In the genomic region with DNA sequence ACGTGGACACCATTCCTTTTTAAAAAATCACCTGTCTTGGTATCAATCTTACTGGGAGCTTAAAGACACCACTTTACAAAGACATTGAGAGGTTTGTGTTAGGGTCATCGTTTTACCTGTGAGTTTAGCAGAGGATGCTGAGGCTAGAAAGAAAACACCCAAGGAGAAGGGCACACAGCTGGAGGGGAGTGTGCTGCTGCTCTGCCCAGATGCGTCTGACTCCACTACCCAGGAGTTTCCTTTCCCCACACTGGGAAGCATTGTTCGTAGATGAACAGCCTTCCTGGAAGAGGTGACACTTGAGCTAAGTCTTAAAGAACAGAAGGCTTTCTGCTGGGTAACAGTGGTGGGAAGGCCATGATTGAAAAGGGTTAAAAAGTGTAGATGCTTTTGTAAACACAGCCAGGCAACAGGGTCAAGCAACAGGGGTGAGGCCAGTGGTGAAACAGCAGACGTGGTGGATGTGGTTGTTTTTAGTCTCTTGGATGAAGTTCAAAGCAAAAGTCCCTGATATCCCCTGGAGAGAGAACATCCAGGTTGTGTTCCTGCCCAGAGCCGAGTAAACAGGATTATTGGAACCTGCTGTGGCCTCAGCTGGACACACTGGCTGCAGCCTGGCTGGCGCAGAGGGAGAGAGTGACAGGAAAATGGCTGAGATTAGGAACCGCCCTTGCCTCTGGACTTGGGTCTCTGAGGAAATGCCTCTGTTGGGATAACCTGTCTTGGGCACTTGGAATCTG, we compare ENCODE assay signal across 13 cellular contexts.
DNase-seq lines count a peak whose midpoint lies in the region; ATAC-seq, FAIRE-seq and TF ChIP-seq lines count a peak whose summit lies in the region.
"Had no signal": no experiment of that assay in that cellular context is flagged by ENCODE, and none has a peak within 500 bp of the region (broad histone marks: within the 10 kb centered on the region; RNA-seq: fewer than 3 reads in every experiment).

No MANE protein-coding gene starts in this region.

- H3K4me1 Mint-ChIP-seq in activated T-helper 17 cell treated with anti-CD3 and anti-CD28 coated beads, Interleukin-2, amount 50 U/mL, for 72 hours, result peaks cover 8% of the 10 kb centered on the region

- H3K4me1 ChIP-seq in right cardiac atrium (ENCODE audit: control insufficient read depth, insufficient read depth, low read length) (peaks cover 10% of the 10 kb centered on the region), small intestine (ENCODE audit: control insufficient read depth in 2 of 2, insufficient read depth in 1 of 2, low read depth in 1 of 2, low read length in 1 of 2) (peaks cover 0 to 4% of the 10 kb centered on the region in 2 donors)

- H3K27me3 Mint-ChIP-seq in activated T-helper 17 cell treated with anti-CD3 and anti-CD28 coated beads, Interleukin-2, amount 50 U/mL, for 72 hours, result peaks cover 3% of the 10 kb centered on the region
- H3K27me3 Mint-ChIP-seq: central memory CD8-positive, alpha-beta T cell; stimulated activated naive CD8-positive, alpha-beta T cell treated with anti-CD3 and anti-CD28 coated beads, Interleukin-15, amount 100 ng/mL, for 72 hours had no signal

- no peaks in the 10 kb centered on the region for H3K9me3 Mint-ChIP-seq in activated T-helper 17 cell treated with anti-CD3 and anti-CD28 coated beads, Interleukin-2, amount 50 U/mL, for 72 hours
- H3K9me3 Mint-ChIP-seq: activated T-cell treated with anti-CD3 and anti-CD28 coated beads, Interleukin-2, amount 50 U/mL, for 72 hours; central memory CD8-positive, alpha-beta T cell; stimulated activated naive CD8-positive, alpha-beta T cell treated with anti-CD3 and anti-CD28 coated beads, Interleukin-15, amount 100 ng/mL, for 72 hours had no signal

- H3K27ac ChIP-seq in WERI-Rb-1, result no peak overlapping the region
- peak overlapping the region; percentile 39 for H3K27ac ChIP-seq in right cardiac atrium (ENCODE audit: low read length)
- H3K27ac ChIP-seq in small intestine (ENCODE audit: low read depth in 1 of 2, low read length in 1 of 2), result no peak overlapping the region

- intact Hi-C loops in right cardiac atrium (cut with DNase I), result loop anchor here in 1 of 4 donors (10.0 kb wide), 1 partner anchor 168 kb away; no protein-coding TSS in a partner anchor

- ATAC-seq in right cardiac atrium, result peak; percentile 84 to 88
- ATAC-seq in activated T-helper 17 cell treated with anti-CD3 and anti-CD28 coated beads, Interleukin-2, amount 50 U/mL, for 72 hours (replicated peaks), result no peak
- ATAC-seq: activated T-cell treated with anti-CD3 and anti-CD28 coated beads, Interleukin-2, amount 50 U/mL, for 72 hours; stimulated activated naive CD8-positive, alpha-beta T cell treated with anti-CD3 and anti-CD28 coated beads, Interleukin-15, amount 100 ng/mL, for 72 hours had no signal

- no peak for FAIRE-seq in small intestine (lab: Jason Lieb, UNC)
- FAIRE-seq: A204.1 had no signal

- H3K4me3 ChIP-seq in WERI-Rb-1 (ENCODE audit: low read depth, low read length), result no peak overlapping the region
- no peak overlapping the region for H3K4me3 ChIP-seq in right cardiac atrium (ENCODE audit: low read length)
- no peak overlapping the region for H3K4me3 ChIP-seq in small intestine (ENCODE audit: low read depth in 1 of 2, low read length in 2 of 2)

- 53% methylated on average over 8 of the region's 8 CpGs for WGBS in right cardiac atrium
- 58 to 68% (median 62%) methylated on average over 8 of the region's 8 CpGs for WGBS in small intestine, 3 donors

- no peaks in the 10 kb centered on the region for H3K9me3 ChIP-seq in WERI-Rb-1 (ENCODE audit: severe bottlenecking)
- H3K9me3 ChIP-seq in right cardiac atrium (ENCODE audit: control insufficient read depth, low read length), result no peaks in the 10 kb centered on the region
- no peaks in the 10 kb centered on the region for H3K9me3 ChIP-seq in small intestine (ENCODE audit: control insufficient read depth, low read depth)

- H3K4me3 Mint-ChIP-seq in activated T-helper 17 cell treated with anti-CD3 and anti-CD28 coated beads, Interleukin-2, amount 50 U/mL, for 72 hours, result no peak overlapping the region
- H3K4me3 Mint-ChIP-seq: activated T-cell treated with anti-CD3 and anti-CD28 coated beads, Interleukin-2, amount 50 U/mL, for 72 hours; central memory CD8-positive, alpha-beta T cell; stimulated activated naive CD8-positive, alpha-beta T cell treated with anti-CD3 and anti-CD28 coated beads, Interleukin-15, amount 100 ng/mL, for 72 hours had no signal

- H3K36me3 ChIP-seq in WERI-Rb-1 (no peaks in the 10 kb centered on the region), small intestine (ENCODE audit: control insufficient read depth in 2 of 2, insufficient read depth in 2 of 2, low read length in 2 of 2) (no peaks in the 10 kb centered on the region)

- H3K36me3 Mint-ChIP-seq in activated T-helper 17 cell treated with anti-CD3 and anti-CD28 coated beads, Interleukin-2, amount 50 U/mL, for 72 hours (ENCODE audit: low read depth), result no peaks in the 10 kb centered on the region

- no peak for TF ChIP-seq CTCF in WERI-Rb-1 (IDR thresholded peaks at IDR 0.05; ENCODE audit: low read depth, low read length)

- no peak overlapping the region for H3K27ac Mint-ChIP-seq in activated T-helper 17 cell treated with anti-CD3 and anti-CD28 coated beads, Interleukin-2, amount 50 U/mL, for 72 hours
- H3K27ac Mint-ChIP-seq: activated T-cell treated with anti-CD3 and anti-CD28 coated beads, Interleukin-2, amount 50 U/mL, for 72 hours; stimulated activated naive CD8-positive, alpha-beta T cell treated with anti-CD3 and anti-CD28 coated beads, Interleukin-15, amount 100 ng/mL, for 72 hours had no signal

- H3K27me3 ChIP-seq in WERI-Rb-1 (ENCODE audit: insufficient read depth, low read depth, severe bottlenecking) (no peaks in the 10 kb centered on the region), right cardiac atrium (ENCODE audit: control insufficient read depth, insufficient read depth) (no peaks in the 10 kb centered on the region), small intestine (ENCODE audit: control insufficient read depth in 2 of 2, insufficient read depth in 2 of 2, low read length in 2 of 2) (no peaks in the 10 kb centered on the region)

- DNase-seq in NCI-H1092 treated with DMSO at 0.1 percent for 48 hours (lab: John Stamatoyannopoulos, UW) (peak; percentile 16), NCI-H1092 (lab: John Stamatoyannopoulos, UW) (no peak), WERI-Rb-1 (peak; percentile 29), right cardiac atrium (peak in 2 of 3 donors; percentile 36 to 79), small intestine (peak; percentile 43), retina (no peak), cerebellum (ENCODE audit: low spot score) (no peak)
- DNase-seq: activated T-cell treated with anti-CD3 and anti-CD28 coated beads, Interleukin-2, amount 50 U/mL, for 72 hours; stimulated activated CD4-positive, alpha-beta T cell treated with anti-CD3 and anti-CD28 coated beads, Interleukin-1b, Interleukin-23, amount 100 ng/mL, for 48 hours; stimulated activated naive CD8-positive, alpha-beta T cell treated with anti-CD3 and anti-CD28 coated beads, Interleukin-15, amount 100 ng/mL, for 72 hours had no signal

Comparison
In these comparisons a context has a peak if more than half of its experiments do, and no peak if none do; other contexts are left out.
1. DNase-seq: peak in NCI-H1092 treated with DMSO at 0.1 percent for 48 hours (single experiment), WERI-Rb-1 (single experiment), right cardiac atrium (2 of 3) and small intestine (single experiment); none in NCI-H1092 (single experiment), retina (single experiment) and cerebellum (single experiment).